Comparison of ENCODE assay signal across 27 cellular contexts in the genomic region with DNA sequence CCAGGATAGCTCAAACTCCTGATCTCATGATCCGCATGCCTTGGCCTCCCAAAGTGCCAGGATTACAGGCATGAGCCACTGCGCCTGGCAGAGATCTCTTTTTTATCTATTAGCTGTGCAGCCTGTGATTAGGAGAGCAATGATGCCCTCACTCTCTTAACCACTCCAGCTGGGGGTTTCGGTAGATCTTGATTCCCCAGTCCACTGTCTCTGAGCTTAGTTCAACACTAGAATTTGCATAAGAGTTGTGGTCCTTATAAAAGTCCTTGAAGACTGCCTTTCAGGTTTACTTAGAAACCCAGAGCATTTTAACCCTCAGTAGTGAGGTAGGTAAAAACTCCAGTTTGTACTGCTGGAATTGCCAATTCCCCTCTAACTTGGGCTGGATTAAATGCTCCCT.
A peak's percentile ranks its signal among the peaks of the same experiment; 100 is the strongest.
DNase-seq lines count a peak whose midpoint lies in the region; ATAC-seq and TF ChIP-seq lines count a peak whose summit lies in the region.
"Had no signal": no experiment of that assay in that cellular context is flagged by ENCODE, and none has a peak within 500 bp of the region (broad histone marks: within the 10 kb centered on the region; RNA-seq: fewer than 3 reads in every experiment).

No MANE protein-coding gene starts in this region.

- H3K4me1 ChIP-seq in PC-9 (replicated peaks; ENCODE audit: insufficient read depth) = no peaks in the 10 kb centered on the region
- H3K4me1 ChIP-seq: BLaER1, Caco-2, left lung, upper lobe of right lung had no signal

- intact Hi-C loops in PC-9 (cut with micrococcal nuclease; ENCODE audit: unreplicated experiment) = no loop called here
- intact Hi-C loops in MCF 10A (cut with micrococcal nuclease) = no loop called here

- H3K9me3 Mint-ChIP-seq in activated T-helper 17 cell treated with anti-CD3 and anti-CD28 coated beads, Interleukin-2, amount 50 U/mL, for 72 hours = no peaks in the 10 kb centered on the region
- H3K9me3 Mint-ChIP-seq in MCF 10A (ENCODE audit: unreplicated experiment) = no peaks in the 10 kb centered on the region
- H3K9me3 Mint-ChIP-seq: activated naive CD8-positive, alpha-beta T cell treated with anti-CD3 and anti-CD28 coated beads, Interleukin-2, amount 50 U/mL, for 24 hours; immature natural killer cell; nephron; T-helper 1 cell treated with Interleukin-12 subunit alpha and Interleukin-12 subunit beta and Interleukin-4 antibody, amounts not matched to agents 30 μg/mL and 1 μg/mL, for 36 hours had no signal

- H3K27ac ChIP-seq in PC-9 = no peak overlapping the region
- H3K27ac ChIP-seq: BLaER1, left lung, upper lobe of right lung had no signal

- no peak for TF ChIP-seq CTCF in PC-9 (conservative IDR thresholded peaks at IDR 0.05)
- no peak for TF ChIP-seq CTCF in MCF 10A (IDR thresholded peaks at IDR 0.05; ENCODE audit: unreplicated experiment)

- H3K27me3 Mint-ChIP-seq in activated T-helper 17 cell treated with anti-CD3 and anti-CD28 coated beads, Interleukin-2, amount 50 U/mL, for 72 hours = no peaks in the 10 kb centered on the region
- no peaks in the 10 kb centered on the region for H3K27me3 Mint-ChIP-seq in MCF 10A (ENCODE audit: insufficient read depth, unreplicated experiment)
- H3K27me3 Mint-ChIP-seq: activated naive CD8-positive, alpha-beta T cell treated with anti-CD3 and anti-CD28 coated beads, Interleukin-2, amount 50 U/mL, for 24 hours had no signal

- CTCF ChIA-PET in PC-9 (lab: Charles Lee) = no interaction called here
- CTCF ChIA-PET in MCF 10A (lab: Yijun Ruan, JAX) = no interaction called here

- H3K4me2 ChIP-seq in PC-9 = no peak overlapping the region
- H3K4me2 ChIP-seq: BLaER1 had no signal

- no peak for DNase-seq in medulla oblongata (ENCODE audit: extremely low spot score)
- DNase-seq in PC-9 = no peak
- no peak for DNase-seq in MCF 10A (ENCODE audit: unreplicated experiment)
- DNase-seq: activated CD8-positive, alpha-beta memory T cell treated with anti-CD3 and anti-CD28 coated beads, Interleukin-2, amount 50 U/mL, for 4 hours; activated effector memory CD4-positive, alpha-beta T cell treated with Interleukin-2 at 50 U/mL for 16 hours; activated naive CD8-positive, alpha-beta T cell treated with anti-CD3 and anti-CD28 coated beads, Interleukin-2, amount 50 U/mL, for 24 hours; Caco-2; DMS79 treated with DMSO at 0.1 percent for 48 hours; effector CD4-positive, alpha-beta T cell; foreskin melanocyte; immature natural killer cell; Karpas-422; left lung; NCI-H1694; NCI-H2171; NCI-H524 treated with DMSO at 0.1 percent for 48 hours; stimulated activated CD4-positive, alpha-beta T cell treated with anti-CD3 and anti-CD28 coated beads, Interleukin-15, amount 100 ng/mL, for 24 hours; upper lobe of right lung had no signal

- BruUV-seq in PC-9 (replicated peaks; lab: Mats Ljungman, UMichigan) (no TSS peak), MCF 10A (replicated peaks; lab: Mats Ljungman, UMichigan) (no TSS peak)

- no peaks in the 10 kb centered on the region for H4K20me1 ChIP-seq in PC-9 (ENCODE audit: insufficient read depth)
- H4K20me1 ChIP-seq: BLaER1 had no signal

- no peaks in the 10 kb centered on the region for H3K36me3 Mint-ChIP-seq in activated T-helper 17 cell treated with anti-CD3 and anti-CD28 coated beads, Interleukin-2, amount 50 U/mL, for 72 hours (ENCODE audit: low read depth)
- H3K36me3 Mint-ChIP-seq in MCF 10A (ENCODE audit: insufficient read depth, unreplicated experiment) = no peaks in the 10 kb centered on the region
- H3K36me3 Mint-ChIP-seq: immature natural killer cell had no signal

- POLR2A ChIA-PET in PC-9 (lab: Charles Lee; ENCODE audit: unreplicated experiment) = no interaction called here
- POLR2A ChIA-PET in MCF 10A (lab: Yijun Ruan, JAX) = no interaction called here

- no peak overlapping the region for H3K4me3 ChIP-seq in PC-9
- H3K4me3 ChIP-seq: BLaER1, left lung, upper lobe of right lung had no signal

- H2AFZ ChIP-seq in PC-9 = no peak overlapping the region

- H3K79me2 ChIP-seq in PC-9 (ENCODE audit: low read depth) = no peaks in the 10 kb centered on the region

- no peaks in the 10 kb centered on the region for H3K9me3 ChIP-seq in PC-9 (ENCODE audit: insufficient read depth, low read depth)
- H3K9me3 ChIP-seq: BLaER1, Caco-2, left lung, upper lobe of right lung had no signal

- no peaks in the 10 kb centered on the region for H3F3A ChIP-seq in PC-9 (ENCODE audit: insufficient read depth, low read depth)

- H3K9me2 ChIP-seq in PC-9 (ENCODE audit: insufficient read depth) = no peaks in the 10 kb centered on the region

- ATAC-seq in GM18498 (IDR thresholded peaks at IDR 0.05; ENCODE audit: unreplicated experiment) = peak; percentile 99
- ATAC-seq in GM21423 (IDR thresholded peaks at IDR 0.05; ENCODE audit: unreplicated experiment) = peak; percentile 93
- peak; percentile 98 for ATAC-seq in HG02938 (IDR thresholded peaks at IDR 0.05; ENCODE audit: unreplicated experiment)
- peak; percentile 98 for ATAC-seq in HG03460 (IDR thresholded peaks at IDR 0.05; ENCODE audit: unreplicated experiment)
- ATAC-seq in activated T-helper 17 cell treated with anti-CD3 and anti-CD28 coated beads, Interleukin-2, amount 50 U/mL, for 72 hours (replicated peaks) = no peak
- ATAC-seq: activated naive CD8-positive, alpha-beta T cell treated with anti-CD3 and anti-CD28 coated beads, Interleukin-2, amount 50 U/mL, for 24 hours; left lung; sciatic nerve; upper lobe of right lung had no signal

- no peaks in the 10 kb centered on the region for H3K36me3 ChIP-seq in PC-9 (ENCODE audit: low read depth)
- H3K36me3 ChIP-seq: BLaER1, left lung, upper lobe of right lung had no signal

- no peaks in the 10 kb centered on the region for H3K27me3 ChIP-seq in PC-9 (ENCODE audit: insufficient read depth, low read depth)
- H3K27me3 ChIP-seq: BLaER1, left lung, upper lobe of right lung had no signal

- no peaks in the 10 kb centered on the region for H3K4me1 Mint-ChIP-seq in activated T-helper 17 cell treated with anti-CD3 and anti-CD28 coated beads, Interleukin-2, amount 50 U/mL, for 72 hours
- H3K4me1 Mint-ChIP-seq in MCF 10A (ENCODE audit: insufficient read depth, unreplicated experiment) = no peaks in the 10 kb centered on the region
- H3K4me1 Mint-ChIP-seq: immature natural killer cell, nephron had no signal

- no peak overlapping the region for H3K4me3 Mint-ChIP-seq in activated T-helper 17 cell treated with anti-CD3 and anti-CD28 coated beads, Interleukin-2, amount 50 U/mL, for 72 hours
- H3K4me3 Mint-ChIP-seq in MCF 10A (ENCODE audit: unreplicated experiment) = no peak overlapping the region
- H3K4me3 Mint-ChIP-seq: activated naive CD8-positive, alpha-beta T cell treated with anti-CD3 and anti-CD28 coated beads, Interleukin-2, amount 50 U/mL, for 24 hours; immature natural killer cell; nephron; T-helper 1 cell treated with Interleukin-12 subunit alpha and Interleukin-12 subunit beta and Interleukin-4 antibody, amounts not matched to agents 30 μg/mL and 1 μg/mL, for 36 hours had no signal

- no peak overlapping the region for H3K27ac Mint-ChIP-seq in activated T-helper 17 cell treated with anti-CD3 and anti-CD28 coated beads, Interleukin-2, amount 50 U/mL, for 72 hours
- H3K27ac Mint-ChIP-seq in MCF 10A (ENCODE audit: low read depth, unreplicated experiment) = no peak overlapping the region
- H3K27ac Mint-ChIP-seq: activated naive CD8-positive, alpha-beta T cell treated with anti-CD3 and anti-CD28 coated beads, Interleukin-2, amount 50 U/mL, for 24 hours; immature natural killer cell; nephron; T-helper 1 cell treated with Interleukin-12 subunit alpha and Interleukin-12 subunit beta and Interleukin-4 antibody, amounts not matched to agents 30 μg/mL and 1 μg/mL, for 36 hours had no signal
